ENCODE assay signal across 8 cellular contexts in genomic region chrX:136909706-136910564, GRCh38. TPM values are rescaled to one million over a fixed set of nuclear protein-coding genes. Genes with fewer than 3 reads are reported as not detected.
DNase-seq lines count a peak whose midpoint lies in the region; FAIRE-seq and TF ChIP-seq lines count a peak whose summit lies in the region.

No MANE protein-coding gene starts in this region.

- peak overlapping the region; percentile 59 for H3K9ac ChIP-seq in MM.1S (ENCODE audit: low read length)

- H3K27ac ChIP-seq in MM.1S (ENCODE audit: low read length) (peak overlapping the region; percentile 63; the same call in 1 of the 2 replicates), testis (peak overlapping the region; percentile 32 to 82)

- peak; percentile 99 for FAIRE-seq in G401.6 (lab: Jason Lieb, UNC)

- H3K9me3 ChIP-seq in HAP-1 = no peaks in the 10 kb centered on the region
- no peaks in the 10 kb centered on the region for H3K9me3 ChIP-seq in MM.1S (replicated peaks; ENCODE audit: insufficient read depth, low read length)
- H3K9me3 ChIP-seq in neuron (ENCODE audit: low read length) = no peaks in the 10 kb centered on the region
- H3K9me3 ChIP-seq in testis = no peaks in the 10 kb centered on the region

- H3K4me3 ChIP-seq in HAP-1 (peak overlapping the region; percentile 55), MM.1S (ENCODE audit: low read length) (peak overlapping the region; percentile 70), neuron (ENCODE audit: low read length) (peak overlapping the region; percentile 76), testis (peak overlapping the region; percentile 47 to 71)

- peak overlapping the region; percentile 79 for H3K4me2 ChIP-seq in MM.1S (ENCODE audit: low read depth, low read length)

- intact Hi-C loops in testis (cut with DNase I; ENCODE audit: low total_unique reads) = no loop called here

- H3K36me3 ChIP-seq in HAP-1 (replicated peaks) (no peaks in the 10 kb centered on the region), MM.1S (replicated peaks; ENCODE audit: insufficient read depth, low read length) (no peaks in the 10 kb centered on the region), neuron (ENCODE audit: insufficient read depth, low read length) (no peaks in the 10 kb centered on the region), testis (ENCODE audit: low read depth, missing control alignments) (no peaks in the 10 kb centered on the region)

- DNase-seq in HAP-1 (ENCODE audit: low spot score in 2 of 2) (peak; percentile 98 to 100), MM.1S (peak; percentile 52), SHP77 treated with DMSO at 0.1 percent for 48 hours (lab: John Stamatoyannopoulos, UW) (peak; percentile 6), foreskin melanocyte (peak; percentile 88), testis (peak; percentile 89)
- peak; percentile 68 for DNase-seq in activated naive CD4-positive, alpha-beta T cell treated with Interleukin-2 at 50 U/mL for 16 hours

- H3K27me3 ChIP-seq in HAP-1 (ENCODE audit: low read depth) (no peaks in the 10 kb centered on the region), MM.1S (replicated peaks; ENCODE audit: insufficient read depth, low read length) (no peaks in the 10 kb centered on the region), neuron (ENCODE audit: insufficient read depth, low read length) (no peaks in the 10 kb centered on the region), testis (no peaks in the 10 kb centered on the region)

- H4K20me1 ChIP-seq in MM.1S (ENCODE audit: insufficient read depth, low read length) = no peaks in the 10 kb centered on the region

- H3K9me2 ChIP-seq in MM.1S (replicated peaks; ENCODE audit: insufficient read depth, low read length) = no peaks in the 10 kb centered on the region

- H3K4me1 ChIP-seq in HAP-1 (peaks cover 13% of the 10 kb centered on the region), MM.1S (ENCODE audit: low read length) (0 out of 2 replicates have a peak, but pooled peaks cover 13% of the 10 kb centered on the region), neuron (ENCODE audit: insufficient read depth, low read length) (peaks cover 11% of the 10 kb centered on the region), testis (no peaks in the 10 kb centered on the region)

- H3K79me2 ChIP-seq in MM.1S (ENCODE audit: low read length) = no peaks in the 10 kb centered on the region

- no peak for TF ChIP-seq CTCF in MM.1S (IDR thresholded peaks at IDR 0.05; ENCODE audit: low read length)
- TF ChIP-seq CTCF in testis (IDR thresholded peaks at IDR 0.05) = no peak

- H2AFZ ChIP-seq in MM.1S (ENCODE audit: low read length) = peak overlapping the region; percentile 80
- peak overlapping the region; percentile 27 for H2AFZ ChIP-seq in neuron (ENCODE audit: low read depth, low read length)

- in situ Hi-C loops in HAP-1 (cut with MboI; ENCODE audit: low sequenced_read_pairs) = no loop called here

- WGBS in testis, 2 donors = 0 to 1% methylated on average over 9 to 26 of the region's 26 CpGs

- no peak for TF ChIP-seq POLR2A in testis (IDR thresholded peaks at IDR 0.05)

- H3F3A ChIP-seq in MM.1S (ENCODE audit: insufficient read depth, low read length) = peaks cover 19% of the 10 kb centered on the region

RNA-seq across cellular contexts. Expression of gene RBMX, which starts 29.4 kb away (rescaled TPM):
- 100 to 1,000 TPM; 135 to 164 TPM for total RNA-seq in testis
- polyA plus RNA-seq in testis (ENCODE audit: insufficient read depth, low read depth, low replicate concordance) = 106 TPM

Comparison
In these comparisons a context has a peak if more than half of its experiments do, and no peak if none do; other contexts are left out.
1. Peak in every context shown above with its lines: DNase-seq, H3K4me3 ChIP-seq and H3K27ac ChIP-seq.
2. DNase-seq: peak in every context shown above with its lines; median percentile 99 in HAP-1; 89 in testis; 88 in foreskin melanocyte; 68 in activated naive CD4-positive, alpha-beta T cell treated with Interleukin-2 at 50 U/mL for 16 hours; 52 in MM.1S; 6 in SHP77 treated with DMSO at 0.1 percent for 48 hours.